32 cellular contexts compared by ENCODE assay signal in the genomic region with DNA sequence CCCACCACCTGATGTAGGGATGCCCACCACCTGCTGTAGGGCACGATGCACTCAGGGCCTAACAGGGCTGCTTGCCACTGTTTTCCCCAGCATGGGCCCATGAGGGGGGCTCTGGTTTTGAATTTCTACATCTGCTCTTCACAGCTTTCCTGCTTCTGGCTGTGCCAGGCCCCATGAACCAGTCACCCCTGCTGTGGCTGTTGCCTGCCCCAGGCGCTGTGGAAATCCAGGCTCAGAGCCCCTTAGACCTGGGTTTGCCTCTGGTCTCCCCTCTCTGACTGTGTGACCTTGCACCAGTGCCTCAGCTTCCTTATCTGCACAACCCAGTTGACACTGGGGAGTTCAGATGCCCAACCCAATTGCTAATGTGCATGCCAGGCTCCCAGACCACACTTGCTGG. TPM values are rescaled to one million over a fixed set of nuclear protein-coding genes. Genes with fewer than 3 reads are reported as not detected.
"Had no signal": no experiment of that assay in that cellular context is flagged by ENCODE, and none has a peak within 500 bp of the region (broad histone marks: within the 10 kb centered on the region; RNA-seq: fewer than 3 reads in every experiment).

No MANE protein-coding gene starts in this region.

- H3K36me3 ChIP-seq: adrenal gland, Peyer's patch, SJSA1 had no signal

- H3K9me3 ChIP-seq: adrenal gland, Peyer's patch, SJSA1, SK-N-SH had no signal

- DNase-seq: activated CD4-positive, alpha-beta T cell treated with anti-CD3 and anti-CD28 coated beads, Interleukin-2, amount 10 ng/mL, durations not matched to agents 24 days and 14 days; activated CD4-positive, alpha-beta T cell treated with anti-CD3 and anti-CD28 coated beads, Interleukin-2, amount 50 U/mL, for 4 hours; activated CD8-positive, alpha-beta T cell treated with anti-CD3 and anti-CD28 coated beads for 36 hours; activated gamma-delta T cell treated with Interleukin-2 at 50 U/mL for 16 hours; activated naive CD4-positive, alpha-beta T cell treated with anti-CD3 and anti-CD28 coated beads for 36 hours; activated T-cell treated with anti-CD3 and anti-CD28 coated beads, Interleukin-2, amount 50 U/mL, for 4 hours; adrenal gland; anterior cingulate cortex; central memory CD4-positive, alpha-beta T cell; Kasumi-1; KG1; MM.1S; NCI-H1092 treated with DMSO at 0.1 percent for 48 hours; NCI-H1417; NCI-H146; NCI-H187; NCI-H2029 treated with DMSO at 0.1 percent for 48 hours; NCI-H2107; NCI-H2171; NCI-H510A; NCI-H526; NCI-H748 treated with DMSO at 0.1 percent for 48 hours; NK-92 treated with Interleukin-12 subunit alpha and Interleukin-12 subunit beta, amount 100 ng/mL, for 24 hours; PC-3; Peyer's patch; RPMI8226; SHP77 treated with DMSO at 0.1 percent for 48 hours; SK-N-SH had no signal

- FAIRE-seq: TTC549 had no signal

- H3K4me1 ChIP-seq: adrenal gland had no signal

- H3K4me3 ChIP-seq: adrenal gland, Peyer's patch, SJSA1 had no signal

- H3K27ac ChIP-seq: adrenal gland, SJSA1 had no signal

- H3K9ac ChIP-seq: SK-N-SH had no signal

- ATAC-seq: activated CD8-positive, alpha-beta T cell treated with anti-CD3 and anti-CD28 coated beads for 36 hours; activated naive CD4-positive, alpha-beta T cell treated with anti-CD3 and anti-CD28 coated beads, Interleukin-2, amount 50 U/mL, for 72 hours; activated T-cell treated with anti-CD3 and anti-CD28 coated beads, Interleukin-2, amount 50 U/mL, for 4 hours; PC-3 had no signal

- H3K4me2 ChIP-seq: SK-N-SH had no signal

- H3K27me3 ChIP-seq: Peyer's patch had no signal

RNA-seq across cellular contexts. Expression of gene MLPH, which starts 6.1 kb away (rescaled TPM):
- total RNA-seq: activated CD4-positive, alpha-beta T cell treated with anti-CD3 and anti-CD28 coated beads, Interleukin-2, amount 10 ng/mL, durations not matched to agents 24 days and 14 days; activated CD8-positive, alpha-beta T cell treated with anti-CD3 and anti-CD28 coated beads for 36 hours; activated naive CD4-positive, alpha-beta T cell treated with anti-CD3 and anti-CD28 coated beads for 36 hours; activated naive CD4-positive, alpha-beta T cell treated with anti-CD3 and anti-CD28 coated beads, Interleukin-2, amount 50 U/mL, for 72 hours; activated T-helper 1 cell treated with anti-CD3 and anti-CD28 coated beads, Interleukin-12 subunit alpha, Interleukin-12 subunit beta, Interleukin-2, Interleukin-4 antibody, amounts not matched to agents 30 ng/mL and 10 ng/mL and 1 ng/mL, durations not matched to agents 14 hours and 24 hours and 36 hours had no signal
